Comparison of ENCODE assay signal across 26 cellular contexts in genomic region chr11:73645570-73645969, GRCh38. TPM values are rescaled to one million over a fixed set of nuclear protein-coding genes. Genes with fewer than 3 reads are reported as not detected.
A peak's percentile ranks its signal among the peaks of the same experiment; 100 is the strongest.
DNase-seq lines count a peak whose midpoint lies in the region; ATAC-seq, FAIRE-seq and TF ChIP-seq lines count a peak whose summit lies in the region.
"Had no signal": no experiment of that assay in that cellular context is flagged by ENCODE, and none has a peak within 500 bp of the region (broad histone marks: within the 10 kb centered on the region; RNA-seq: fewer than 3 reads in every experiment).

No MANE protein-coding gene starts in this region.

- no peak overlapping the region for H2BK120ac ChIP-seq in mesendoderm (ENCODE audit: low read depth, low read length)

- peaks cover 52% of the 10 kb centered on the region for H3K4me1 ChIP-seq in HepG2 (ENCODE audit: insufficient read depth, low read length)
- H3K4me1 ChIP-seq in right lobe of liver: no peaks in the 10 kb centered on the region
- peaks cover 26% of the 10 kb centered on the region for H3K4me1 ChIP-seq in endodermal cell (ENCODE audit: control insufficient read depth, insufficient read depth, low read length)
- peaks cover 7% of the 10 kb centered on the region for H3K4me1 ChIP-seq in mesendoderm (ENCODE audit: control insufficient read depth, low read depth, low read length)
- H3K4me1 ChIP-seq: A549 had no signal

- H3K18ac ChIP-seq in mesendoderm (ENCODE audit: low read length): peak overlapping the region; percentile 19

- no peak overlapping the region for H4K8ac ChIP-seq in mesendoderm (ENCODE audit: low read depth, low read length)

- TF ChIP-seq CTCF in HepG2 (CRISPR knock-in tag; IDR thresholded peaks at IDR 0.05) (no peak), right lobe of liver (IDR thresholded peaks at IDR 0.05) (no peak), endodermal cell (conservative IDR thresholded peaks at IDR 0.05) (no peak), type B pancreatic cell (conservative IDR thresholded peaks at IDR 0.05) (no peak)

- H3K23ac ChIP-seq in mesendoderm (ENCODE audit: low read length): peak overlapping the region; percentile 7

- peak overlapping the region; percentile 81 for H3K56ac ChIP-seq in mesendoderm (ENCODE audit: low read length)

- H2BK5ac ChIP-seq in mesendoderm (ENCODE audit: low read length): peak overlapping the region; percentile 81

- CTCF ChIA-PET in HepG2 (lab: Yijun Ruan, JAX; ENCODE audit: low intra/inter-chr PET ratio, low total read pairs): no interaction called here

- H3K36me3 ChIP-seq in HepG2 (replicated peaks in 1 of 2; ENCODE audit: control insufficient read depth in 1 of 2, insufficient read depth in 2 of 2, low read length in 2 of 2) (no peaks in the 10 kb centered on the region), right lobe of liver (no peaks in the 10 kb centered on the region), endodermal cell (ENCODE audit: control insufficient read depth, insufficient read depth, low read length) (no peaks in the 10 kb centered on the region), mesendoderm (ENCODE audit: control insufficient read depth, insufficient read depth, low read length) (no peaks in the 10 kb centered on the region)
- H3K36me3 ChIP-seq: transverse colon had no signal

- H3K4me3 Mint-ChIP-seq in endodermal cell (peak overlapping the region; percentile 61), type B pancreatic cell (peak overlapping the region; percentile 54)
- H3K4me3 Mint-ChIP-seq: activated naive CD8-positive, alpha-beta T cell treated with anti-CD3 and anti-CD28 coated beads for 36 hours; activated T-cell treated with anti-CD3 and anti-CD28 coated beads, Interleukin-2, amount 50 U/mL, for 72 hours; stimulated activated naive CD8-positive, alpha-beta T cell treated with anti-CD3 and anti-CD28 coated beads, Interleukin-15, Interleukin-2, amounts not matched to agents 100 ng/mL and 50 ng/mL, for 24 hours; T-helper 1 cell treated with Interleukin-12 subunit alpha and Interleukin-12 subunit beta and Interleukin-4 antibody, amounts not matched to agents 30 μg/mL and 1 μg/mL, for 36 hours had no signal

- 70% methylated on average over 8 of the region's 8 CpGs for WGBS in HepG2 (ENCODE audit: low lambda C conversion rate)
- WGBS in right lobe of liver (ENCODE audit: insufficient coverage, low coverage, low lambda C conversion rate, missing lambda C conversion rate): 16% methylated on average over 7 of the region's 8 CpGs
- 33 to 63% methylated on average over 3 to 8 of the region's 8 CpGs for WGBS in endodermal cell (ENCODE audit: insufficient coverage in 1 of 2, insufficient read length in 1 of 2), 2 experiments
- whole genome bisulfite sequencing in mesendoderm (ENCODE audit: extremely low coverage, insufficient coverage, low lambda C conversion rate): no CpG with 5 or more reads among the region's 8 CpGs

- H2AFZ ChIP-seq in HepG2 (ENCODE audit: low read length): no peak overlapping the region

- no peak overlapping the region for H2BK15ac ChIP-seq in mesendoderm (replicated peaks; ENCODE audit: low read depth)

- H3K27ac Mint-ChIP-seq in endodermal cell (peak overlapping the region; percentile 90), type B pancreatic cell (no peak overlapping the region)
- H3K27ac Mint-ChIP-seq: activated naive CD8-positive, alpha-beta T cell treated with anti-CD3 and anti-CD28 coated beads for 36 hours; activated T-cell treated with anti-CD3 and anti-CD28 coated beads, Interleukin-2, amount 50 U/mL, for 72 hours; stimulated activated naive CD8-positive, alpha-beta T cell treated with anti-CD3 and anti-CD28 coated beads, Interleukin-15, Interleukin-2, amounts not matched to agents 100 ng/mL and 50 ng/mL, for 24 hours; T-helper 1 cell treated with Interleukin-12 subunit alpha and Interleukin-12 subunit beta and Interleukin-4 antibody, amounts not matched to agents 30 μg/mL and 1 μg/mL, for 36 hours had no signal

- H3K27ac ChIP-seq in HepG2 (ENCODE audit: extremely low read length, insufficient read depth, low read length) (no peak overlapping the region), right lobe of liver (peak overlapping the region in 1 of 3 donors; percentile 6), endodermal cell (ENCODE audit: low read depth, low read length) (peak overlapping the region; percentile 52), mesendoderm (ENCODE audit: low read depth, low read length) (peak overlapping the region; percentile 14)
- H3K27ac ChIP-seq: A549, body of pancreas, coronary artery, epithelial cell of prostate, transverse colon had no signal

- H4K5ac ChIP-seq in mesendoderm (ENCODE audit: low read length): no peak overlapping the region

- no peak overlapping the region for H2AK5ac ChIP-seq in mesendoderm (ENCODE audit: low read length)

- no peak overlapping the region for H3K4ac ChIP-seq in mesendoderm (ENCODE audit: low read depth, low read length)

- intact Hi-C loops in HepG2 (cut with micrococcal nuclease; ENCODE audit: unreplicated experiment): no loop called here
- intact Hi-C loops in right lobe of liver (cut with DNase I): no loop called here
- intact Hi-C loops in sciatic nerve (cut with DNase I): no loop called here

- H3K9me3 ChIP-seq in HepG2 (ENCODE audit: low read length) (no peaks in the 10 kb centered on the region), right lobe of liver (no peaks in the 10 kb centered on the region), endodermal cell (ENCODE audit: control insufficient read depth, low read length) (no peaks in the 10 kb centered on the region)
- H3K9me3 ChIP-seq: A549, body of pancreas, transverse colon had no signal

- no peak for TF ChIP-seq EP300 in HepG2 (IDR thresholded peaks at IDR 0.05; ENCODE audit: low read depth in 2 of 2, low read length in 2 of 2)
- TF ChIP-seq EP300 in HepG2 (CRISPR knock-in tag; IDR thresholded peaks at IDR 0.05; ENCODE audit: borderline replicate concordance): no peak

- in situ Hi-C loops in HepG2 (cut with HindIII; ENCODE audit: extremely low pct_ligation_motif_present, low pct_unique_long_range_greater_than_20kb): no loop called here

- ATAC-seq in HepG2 (no peak), right lobe of liver (no peak), sciatic nerve (no peak), GM19023 (IDR thresholded peaks at IDR 0.05; ENCODE audit: unreplicated experiment) (no peak)
- ATAC-seq: activated T-cell treated with anti-CD3 and anti-CD28 coated beads, Interleukin-2, amount 50 U/mL, for 72 hours; body of pancreas had no signal

- H3K4me2 ChIP-seq in HepG2 (ENCODE audit: low read depth, low read length) (peak overlapping the region; percentile 29; the same call in 1 of the 2 replicates), mesendoderm (ENCODE audit: low read length) (peak overlapping the region; percentile 41)
- H3K4me2 ChIP-seq: A549 had no signal

- no peak for TF ChIP-seq RAD21 in HepG2 (CRISPR knock-in tag; IDR thresholded peaks at IDR 0.05)

- H3K9ac ChIP-seq in HepG2 (ENCODE audit: insufficient read depth, low read depth, low read length) (no peak overlapping the region), endodermal cell (ENCODE audit: extremely low read depth, low read length, poor library complexity, severe bottlenecking) (peak overlapping the region; percentile 57), mesendoderm (ENCODE audit: low read length) (peak overlapping the region; percentile 67)

- DNase-seq in HepG2 (ENCODE audit: low spot score) (no peak), right lobe of liver (no peak), endodermal cell (no peak), mesendoderm (no peak), type B pancreatic cell (ENCODE audit: extremely low spot score, unreplicated experiment) (no peak), sciatic nerve (ENCODE audit: low spot score) (no peak), LoVo (ENCODE audit: low spot score) (no peak)
- DNase-seq: activated CD8-positive, alpha-beta memory T cell treated with anti-CD3 and anti-CD28 coated beads for 24 hours; activated naive CD8-positive, alpha-beta T cell treated with anti-CD3 and anti-CD28 coated beads for 36 hours; activated T-cell treated with anti-CD3 and anti-CD28 coated beads, Interleukin-2, amount 50 U/mL, for 72 hours; body of pancreas; DMS79; NCI-H187; NCI-H446 treated with DMSO at 0.1 percent for 48 hours; nucleus accumbens; SIG-M5; stimulated activated CD4-positive, alpha-beta T cell treated with anti-CD3 and anti-CD28 coated beads, Interleukin-2, amount 100 ng/mL, for 24 hours; transverse colon had no signal

- H3K9me3 Mint-ChIP-seq in endodermal cell (no peaks in the 10 kb centered on the region), type B pancreatic cell (no peaks in the 10 kb centered on the region)
- H3K9me3 Mint-ChIP-seq: activated naive CD8-positive, alpha-beta T cell treated with anti-CD3 and anti-CD28 coated beads for 36 hours; activated T-cell treated with anti-CD3 and anti-CD28 coated beads, Interleukin-2, amount 50 U/mL, for 72 hours; stimulated activated naive CD8-positive, alpha-beta T cell treated with anti-CD3 and anti-CD28 coated beads, Interleukin-15, Interleukin-2, amounts not matched to agents 100 ng/mL and 50 ng/mL, for 24 hours; T-helper 1 cell treated with Interleukin-12 subunit alpha and Interleukin-12 subunit beta and Interleukin-4 antibody, amounts not matched to agents 30 μg/mL and 1 μg/mL, for 36 hours had no signal

- H3K79me2 ChIP-seq in HepG2 (ENCODE audit: insufficient read depth, low read length) (peaks cover 2% of the 10 kb centered on the region), mesendoderm (ENCODE audit: control insufficient read depth, insufficient read depth, low read length) (no peaks in the 10 kb centered on the region)

- POLR2A ChIA-PET in HepG2 (lab: Yijun Ruan, JAX): no interaction called here

- H3K4me1 Mint-ChIP-seq in endodermal cell (peaks cover 39% of the 10 kb centered on the region), type B pancreatic cell (ENCODE audit: unreplicated experiment) (peaks cover 30% of the 10 kb centered on the region)

- H3K27me3 Mint-ChIP-seq in endodermal cell (ENCODE audit: insufficient read depth) (peaks cover 49% of the 10 kb centered on the region), type B pancreatic cell (peaks cover 19% of the 10 kb centered on the region)
- H3K27me3 Mint-ChIP-seq: activated naive CD8-positive, alpha-beta T cell treated with anti-CD3 and anti-CD28 coated beads for 36 hours; stimulated activated naive CD8-positive, alpha-beta T cell treated with anti-CD3 and anti-CD28 coated beads, Interleukin-15, Interleukin-2, amounts not matched to agents 100 ng/mL and 50 ng/mL, for 24 hours had no signal

- no TSS peak for BruUV-seq in HepG2 (replicated peaks; lab: Mats Ljungman, UMichigan)

- H3K4me3 ChIP-seq in HepG2 (replicated peaks in 1 of 3; ENCODE audit: insufficient read depth in 1 of 3, low read depth in 2 of 3, low read length in 3 of 3): no peak overlapping the region
- no peak overlapping the region for H3K4me3 ChIP-seq in right lobe of liver
- peak overlapping the region; percentile 74 for H3K4me3 ChIP-seq in endodermal cell (ENCODE audit: low read length)
- no peak overlapping the region for H3K4me3 ChIP-seq in mesendoderm (ENCODE audit: low read length)
- H3K4me3 ChIP-seq: A549, body of pancreas, coronary artery, transverse colon had no signal

- no peaks in the 10 kb centered on the region for H4K20me1 ChIP-seq in HepG2 (ENCODE audit: insufficient read depth, low read length)

- H3K36me3 Mint-ChIP-seq in endodermal cell (ENCODE audit: low read depth) (peaks cover 2% of the 10 kb centered on the region), type B pancreatic cell (no peaks in the 10 kb centered on the region)
- H3K36me3 Mint-ChIP-seq: activated naive CD8-positive, alpha-beta T cell treated with anti-CD3 and anti-CD28 coated beads for 36 hours had no signal

- H3K27me3 ChIP-seq in HepG2 (ENCODE audit: control insufficient read depth in 1 of 2, insufficient read depth in 2 of 2, low read length in 2 of 2): peaks cover 0 to 1% of the 10 kb centered on the region in 2 experiments; a peak in 2 of 5 replicates
- no peaks in the 10 kb centered on the region for H3K27me3 ChIP-seq in right lobe of liver
- no peaks in the 10 kb centered on the region for H3K27me3 ChIP-seq in endodermal cell (ENCODE audit: control insufficient read depth, insufficient read depth, low read length, poor library complexity, severe bottlenecking)
- no peaks in the 10 kb centered on the region for H3K27me3 ChIP-seq in mesendoderm (ENCODE audit: insufficient read depth, low read length, poor library complexity)
- H3K27me3 ChIP-seq: body of pancreas, transverse colon had no signal

- FAIRE-seq in HepG2 (lab: Jason Lieb, UNC): no peak
- FAIRE-seq: A549, frontal cortex, islet of Langerhans had no signal

- TF ChIP-seq POLR2A in HepG2 (IDR thresholded peaks at IDR 0.05; ENCODE audit: insufficient read depth in 1 of 2, low read depth in 2 of 2, low read length in 2 of 2): no peak
- no peak for TF ChIP-seq POLR2A in right lobe of liver (IDR thresholded peaks at IDR 0.05)

- H3K79me1 ChIP-seq in mesendoderm (ENCODE audit: low read length): no peaks in the 10 kb centered on the region

RNA-seq across cellular contexts. Expression of gene PLEKHB1, which starts 0.8 kb away (rescaled TPM):
- 68.0 and 71.7 TPM in 2 replicates for total RNA-seq in HepG2 (2016; rRNA removed; fragmentation: Illumina TruSeq; extraction: Trizol)
- 14.1 and 14.6 TPM in 2 replicates for total RNA-seq in HepG2 (2016; cell fraction: cytosol; rRNA removed; fragmentation: Illumina TruSeq; extraction: Trizol; ENCODE audit: low read depth)
- 68.8 and 77.9 TPM in 2 replicates for total RNA-seq in HepG2 (2016; cell fraction: insoluble cytoplasmic fraction; rRNA removed; fragmentation: Illumina TruSeq; extraction: Trizol)
- 30.3 and 30.6 TPM in 2 replicates for total RNA-seq in HepG2 (2016; cell fraction: membrane; rRNA removed; fragmentation: Illumina TruSeq; extraction: Trizol)
- total RNA-seq in HepG2 (2016; cell fraction: nucleus; rRNA removed; fragmentation: Illumina TruSeq; extraction: Trizol): 31.7 and 39.9 TPM in 2 replicates
- 77.1 and 99.3 TPM in 2 replicates for polyA plus RNA-seq in HepG2 (2011; rRNA removed)
- polyA plus RNA-seq in HepG2 (2011; cell fraction: cytosol; rRNA removed): 95.0 and 157 TPM in 2 replicates
- 107 and 154 TPM in 2 replicates for polyA plus RNA-seq in HepG2 (2011; cell fraction: nucleus; rRNA removed)
- 47.9 and 54.0 TPM in 2 replicates for polyA plus RNA-seq in HepG2 (2012)
- polyA plus RNA-seq in HepG2 (2016; cell fraction: cytosol; fragmentation: Illumina TruSeq; extraction: Trizol; ENCODE audit: low read depth): 16.0 and 24.3 TPM in 2 replicates
- 128 and 133 TPM in 2 replicates for polyA plus RNA-seq in HepG2 (2016; cell fraction: insoluble cytoplasmic fraction; fragmentation: Illumina TruSeq; extraction: Trizol; ENCODE audit: low read depth)
- 43.9 and 47.0 TPM in 2 replicates for polyA plus RNA-seq in HepG2 (2016; cell fraction: membrane; fragmentation: Illumina TruSeq; extraction: Trizol; ENCODE audit: low read depth)
- polyA plus RNA-seq in HepG2 (2016; cell fraction: nucleus; fragmentation: Illumina TruSeq; extraction: Trizol; ENCODE audit: insufficient read depth, low read depth): 69.9 and 81.4 TPM in 2 replicates
- polyA minus RNA-seq in HepG2 (2011; rRNA and poly(A)+ RNA removed; ENCODE audit: low replicate concordance): 0.09 and 172 TPM in 2 replicates
- polyA minus RNA-seq in HepG2 (2011; cell fraction: cytosol; rRNA and poly(A)+ RNA removed): 66.4 and 67.7 TPM in 2 replicates
- 33.3 and 41.1 TPM in 2 replicates for polyA minus RNA-seq in HepG2 (2011; cell fraction: nucleus; rRNA and poly(A)+ RNA removed)
- 1 to 10 TPM in 3 of 6 experiments, under 1 TPM in 3; 0.42 to 2.1 (median 0.96) TPM for total RNA-seq in right lobe of liver
- total RNA-seq in endodermal cell: 10 to 100 TPM; 44.6 to 81.0 TPM
- polyA plus RNA-seq in endodermal cell (2013, experiment 1 of 2): 26.6 TPM
- 25.3 TPM for polyA plus RNA-seq in endodermal cell (2013, experiment 2 of 2)
- 3.8 TPM for polyA plus RNA-seq in mesendoderm (2013, experiment 1 of 2)
- polyA plus RNA-seq in mesendoderm (2013, experiment 2 of 2): 4.5 TPM
- 15.7 and 16.5 TPM in 2 replicates for total RNA-seq in type B pancreatic cell (ENCODE audit: low replicate concordance)
- total RNA-seq in sciatic nerve: 370 TPM

RNA-seq across cellular contexts. Expression of gene FAM168A, which starts 47.7 kb away (rescaled TPM):
- total RNA-seq in HepG2 (2016; rRNA removed; fragmentation: Illumina TruSeq; extraction: Trizol): 13.9 and 15.0 TPM in 2 replicates
- total RNA-seq in HepG2 (2016; cell fraction: cytosol; rRNA removed; fragmentation: Illumina TruSeq; extraction: Trizol; ENCODE audit: low read depth): 0.91 and 0.97 TPM in 2 replicates
- total RNA-seq in HepG2 (2016; cell fraction: insoluble cytoplasmic fraction; rRNA removed; fragmentation: Illumina TruSeq; extraction: Trizol): 14.3 and 14.4 TPM in 2 replicates
- 6.4 and 7.1 TPM in 2 replicates for total RNA-seq in HepG2 (2016; cell fraction: membrane; rRNA removed; fragmentation: Illumina TruSeq; extraction: Trizol)
- total RNA-seq in HepG2 (2016; cell fraction: nucleus; rRNA removed; fragmentation: Illumina TruSeq; extraction: Trizol): 13.5 and 14.9 TPM in 2 replicates
- 15.8 and 17.5 TPM in 2 replicates for polyA plus RNA-seq in HepG2 (2011; rRNA removed)
- 7.8 and 8.6 TPM in 2 replicates for polyA plus RNA-seq in HepG2 (2011; cell fraction: cytosol; rRNA removed)
- 24.2 and 33.5 TPM in 2 replicates for polyA plus RNA-seq in HepG2 (2011; cell fraction: nucleus; rRNA removed)
- polyA plus RNA-seq in HepG2 (2012): 14.4 and 14.7 TPM in 2 replicates
- 0.77 and 0.78 TPM in 2 replicates for polyA plus RNA-seq in HepG2 (2016; cell fraction: cytosol; fragmentation: Illumina TruSeq; extraction: Trizol; ENCODE audit: low read depth)
- 11.3 and 13.2 TPM in 2 replicates for polyA plus RNA-seq in HepG2 (2016; cell fraction: insoluble cytoplasmic fraction; fragmentation: Illumina TruSeq; extraction: Trizol; ENCODE audit: low read depth)
- polyA plus RNA-seq in HepG2 (2016; cell fraction: membrane; fragmentation: Illumina TruSeq; extraction: Trizol; ENCODE audit: low read depth): 3.0 and 3.2 TPM in 2 replicates
- 16.9 and 17.7 TPM in 2 replicates for polyA plus RNA-seq in HepG2 (2016; cell fraction: nucleus; fragmentation: Illumina TruSeq; extraction: Trizol; ENCODE audit: insufficient read depth, low read depth)
- 28.4 and 45.6 TPM in 2 replicates for polyA minus RNA-seq in HepG2 (2011; rRNA and poly(A)+ RNA removed; ENCODE audit: low replicate concordance)
- polyA minus RNA-seq in HepG2 (2011; cell fraction: cytosol; rRNA and poly(A)+ RNA removed): 12.5 and 15.3 TPM in 2 replicates
- 15.4 and 17.0 TPM in 2 replicates for polyA minus RNA-seq in HepG2 (2011; cell fraction: nucleus; rRNA and poly(A)+ RNA removed)
- total RNA-seq in right lobe of liver: 10 to 100 TPM; 13.0 to 21.5 (median 15.9) TPM
- total RNA-seq in endodermal cell: 10 to 100 TPM; 27.4 to 31.6 TPM
- polyA plus RNA-seq in endodermal cell (2013, experiment 1 of 2): 35.7 TPM
- 35.9 TPM for polyA plus RNA-seq in endodermal cell (2013, experiment 2 of 2)
- 10.0 TPM for polyA plus RNA-seq in mesendoderm (2013, experiment 1 of 2)
- 9.8 TPM for polyA plus RNA-seq in mesendoderm (2013, experiment 2 of 2)
- total RNA-seq in type B pancreatic cell (ENCODE audit: low replicate concordance): 25.5 and 39.6 TPM in 2 replicates
- total RNA-seq in sciatic nerve: 52.2 TPM
